ENCODE assay signal across 8 cellular contexts in genomic region chrX:107117993-107118321, GRCh38. TPM values are rescaled to one million over a fixed set of nuclear protein-coding genes. Genes with fewer than 3 reads are reported as not detected.
DNase-seq lines count a peak whose midpoint lies in the region; ATAC-seq and FAIRE-seq lines count a peak whose summit lies in the region.

No MANE protein-coding gene starts in this region.

- H3K9me3 ChIP-seq in iPS-15b (ENCODE audit: control insufficient read depth, insufficient read depth, low read length) (no peaks in the 10 kb centered on the region), small intestine (ENCODE audit: control insufficient read depth, low read depth) (no peaks in the 10 kb centered on the region)

- FAIRE-seq in small intestine (lab: Jason Lieb, UNC) = no peak

- peaks cover 9% of the 10 kb centered on the region for H3K36me3 ChIP-seq in iPS-15b (ENCODE audit: control insufficient read depth, insufficient read depth, low read length)
- peaks cover 2 to 5% of the 10 kb centered on the region in 2 donors for H3K36me3 ChIP-seq in small intestine (ENCODE audit: control insufficient read depth in 2 of 2, insufficient read depth in 2 of 2, low read length in 2 of 2)

- peaks cover 29% of the 10 kb centered on the region for H3K36me3 Mint-ChIP-seq in activated naive CD8-positive, alpha-beta T cell treated with anti-CD3 and anti-CD28 coated beads, Interleukin-2, amount 50 U/mL, for 24 hours (ENCODE audit: low read depth)

- H3K27me3 Mint-ChIP-seq in activated naive CD8-positive, alpha-beta T cell treated with anti-CD3 and anti-CD28 coated beads, Interleukin-2, amount 50 U/mL, for 24 hours = no peaks in the 10 kb centered on the region

- peaks cover 31% of the 10 kb centered on the region for H3K4me1 Mint-ChIP-seq in activated naive CD8-positive, alpha-beta T cell treated with anti-CD3 and anti-CD28 coated beads, Interleukin-2, amount 50 U/mL, for 24 hours

- no peaks in the 10 kb centered on the region for H3K9me3 Mint-ChIP-seq in activated naive CD8-positive, alpha-beta T cell treated with anti-CD3 and anti-CD28 coated beads, Interleukin-2, amount 50 U/mL, for 24 hours

- peak; percentile 12 for ATAC-seq in HG02623 (IDR thresholded peaks at IDR 0.05; ENCODE audit: unreplicated experiment)
- no peak for ATAC-seq in activated naive CD8-positive, alpha-beta T cell treated with anti-CD3 and anti-CD28 coated beads, Interleukin-2, amount 50 U/mL, for 24 hours
- ATAC-seq in GM19324 (IDR thresholded peaks at IDR 0.05; ENCODE audit: low FRiP score, unreplicated experiment) = no peak

- peak overlapping the region; percentile 90 for H3K4me3 ChIP-seq in iPS-15b (ENCODE audit: low read depth, low read length)
- H3K4me3 ChIP-seq in small intestine (ENCODE audit: low read depth in 1 of 2, low read length in 2 of 2) = peak overlapping the region; percentile 46 to 61

- peak overlapping the region in 1 of 2 donors; percentile 66 for H3K27ac ChIP-seq in small intestine (ENCODE audit: low read depth in 1 of 2, low read length in 1 of 2)

- 0 to 43% (median 10%) methylated on average over 8 of the region's 8 CpGs for WGBS in small intestine, 3 donors

- H3K27ac Mint-ChIP-seq in activated naive CD8-positive, alpha-beta T cell treated with anti-CD3 and anti-CD28 coated beads, Interleukin-2, amount 50 U/mL, for 24 hours = no peak overlapping the region

- H3K9ac ChIP-seq in iPS-15b (ENCODE audit: low read depth, low read length) = peak overlapping the region; percentile 95

- peak overlapping the region; percentile 98 for H3K4me3 Mint-ChIP-seq in activated naive CD8-positive, alpha-beta T cell treated with anti-CD3 and anti-CD28 coated beads, Interleukin-2, amount 50 U/mL, for 24 hours

- H3K4me1 ChIP-seq in iPS-15b (ENCODE audit: control insufficient read depth, insufficient read depth, low read length) = no peaks in the 10 kb centered on the region
- H3K4me1 ChIP-seq in small intestine (ENCODE audit: control insufficient read depth in 2 of 2, insufficient read depth in 1 of 2, low read depth in 1 of 2, low read length in 1 of 2) = no peaks in the 10 kb centered on the region

- DNase-seq in CD1c-positive myeloid dendritic cell (ENCODE audit: extremely low spot score) = peak; percentile 5
- DNase-seq in activated naive CD8-positive, alpha-beta T cell treated with anti-CD3 and anti-CD28 coated beads, Interleukin-2, amount 50 U/mL, for 24 hours = no peak
- no peak for DNase-seq in small intestine
- DNase-seq in NCI-H128 (lab: John Stamatoyannopoulos, UW; ENCODE audit: unreplicated experiment) = no peak
- DNase-seq in NCI-H2196 treated with DMSO at 0.1 percent for 48 hours (lab: John Stamatoyannopoulos, UW; ENCODE audit: unreplicated experiment) = no peak

- H3K27me3 ChIP-seq in iPS-15b (ENCODE audit: control insufficient read depth, insufficient read depth, low read length) (no peaks in the 10 kb centered on the region), small intestine (ENCODE audit: control insufficient read depth in 2 of 2, insufficient read depth in 2 of 2, low read length in 2 of 2) (no peaks in the 10 kb centered on the region)

RNA-seq across cellular contexts. Expression of gene RBM41, which starts 0.7 kb away (rescaled TPM):
- 1 to 10 TPM; 6.5 to 8.9 (median 7.6) TPM for polyA plus RNA-seq in small intestine
